1 cellular context compared by ENCODE assay signal in genomic region chr10:98228266-98228665, GRCh38. TPM values are rescaled to one million over a fixed set of nuclear protein-coding genes. Genes with fewer than 3 reads are reported as not detected.
"Had no signal": no experiment of that assay in that cellular context is flagged by ENCODE, and none has a peak within 500 bp of the region (broad histone marks: within the 10 kb centered on the region; RNA-seq: fewer than 3 reads in every experiment).

No MANE protein-coding gene starts in this region.

RNA-seq across cellular contexts. Expression of gene LOXL4, which starts 39.7 kb away (rescaled TPM):
- total RNA-seq: frontal cortex had no signal
